ENCODE assay signal across 1 cellular context in genomic region chr10:70328987-70329386, GRCh38.
TF ChIP-seq lines count a peak whose summit lies in the region.

No MANE protein-coding gene starts in this region.

TF ChIP-seq in SK-N-SH treated with all-trans-retinoic acid at 6 μM for 48 hours, 23 proteins besides CTCF, POLR2A, EP300 and RAD21 (continued from another document):
- TF ChIP-seq CREB5 (CRISPR knock-in tag; IDR thresholded peaks at IDR 0.05; ENCODE audit: low read depth), result no peak
- TF ChIP-seq, protein P1, sequence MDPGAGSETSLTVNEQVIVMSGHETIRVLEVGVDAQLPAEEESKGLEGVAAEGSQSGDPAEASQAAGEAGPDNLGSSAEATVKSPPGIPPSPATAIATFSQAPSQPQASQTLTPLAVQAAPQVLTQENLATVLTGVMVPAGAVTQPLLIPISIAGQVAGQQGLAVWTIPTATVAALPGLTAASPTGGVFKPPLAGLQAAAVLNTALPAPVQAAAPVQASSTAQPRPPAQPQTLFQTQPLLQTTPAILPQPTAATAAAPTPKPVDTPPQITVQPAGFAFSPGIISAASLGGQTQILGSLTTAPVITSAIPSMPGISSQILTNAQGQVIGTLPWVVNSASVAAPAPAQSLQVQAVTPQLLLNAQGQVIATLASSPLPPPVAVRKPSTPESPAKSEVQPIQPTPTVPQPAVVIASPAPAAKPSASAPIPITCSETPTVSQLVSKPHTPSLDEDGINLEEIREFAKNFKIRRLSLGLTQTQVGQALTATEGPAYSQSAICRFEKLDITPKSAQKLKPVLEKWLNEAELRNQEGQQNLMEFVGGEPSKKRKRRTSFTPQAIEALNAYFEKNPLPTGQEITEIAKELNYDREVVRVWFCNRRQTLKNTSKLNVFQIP (CRISPR knock-in tag; IDR thresholded peaks at IDR 0.05; ENCODE audit: borderline replicate concordance, low read depth), result no peak
